9 cellular contexts compared by ENCODE assay signal in the genomic region with DNA sequence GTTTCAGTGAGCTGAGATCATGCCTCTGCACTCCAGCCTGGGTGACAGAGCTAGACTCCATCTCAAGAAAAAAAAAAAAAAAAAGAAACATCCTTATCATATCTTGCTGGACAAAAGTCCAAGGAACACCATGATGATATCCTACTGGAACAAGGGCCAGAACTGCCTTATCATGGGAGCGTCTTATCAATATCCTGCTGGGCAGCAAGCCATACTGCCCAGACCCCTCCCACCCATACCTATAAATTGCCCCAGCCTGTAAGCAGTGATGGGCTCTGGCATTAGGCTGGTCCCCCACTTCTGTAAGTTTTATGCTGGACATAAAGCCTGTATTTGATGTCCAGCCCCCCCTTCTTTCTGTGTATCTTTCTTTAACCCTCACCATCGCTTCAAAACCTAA. TPM values are rescaled to one million over a fixed set of nuclear protein-coding genes. Genes with fewer than 3 reads are reported as not detected.
"Had no signal": no experiment of that assay in that cellular context is flagged by ENCODE, and none has a peak within 500 bp of the region (broad histone marks: within the 10 kb centered on the region; RNA-seq: fewer than 3 reads in every experiment).

No MANE protein-coding gene starts in this region.

- DNase-seq: GDM1, GF-D8 had no signal

- H3K4me3 ChIP-seq: GM12878 had no signal

- ATAC-seq: GM12878 had no signal

- FAIRE-seq: G401.6, GM12878, GM12891, GM12892, GM18507, GM19239 had no signal

RNA-seq across cellular contexts. Expression of a gene that starts 37.1 kb away (rescaled TPM):
- total RNA-seq: G401, GM12878 had no signal
- polyA plus RNA-seq: GM12878 had no signal
